2 cellular contexts compared by ENCODE assay signal in genomic region chr19:11361771-11362731, GRCh38.
A peak's percentile ranks its signal among the peaks of the same experiment; 100 is the strongest.
TF ChIP-seq lines count a peak whose summit lies in the region.

No MANE protein-coding gene starts in this region.

TF ChIP-seq in HEK293, 187 proteins besides CTCF, POLR2A, EP300 and RAD21 (continues in another document):
- TF ChIP-seq ZNF350 (tag by site-specific recombination; IDR thresholded peaks at IDR 0.05) (no peak), HIC1 (tag by site-specific recombination; IDR thresholded peaks at IDR 0.05) (peak; percentile 21; the same call in 1 of the 2 replicates), ZNF266 (tag by site-specific recombination; IDR thresholded peaks at IDR 0.05; ENCODE audit: low read depth) (no peak), ZNF404 (tag by site-specific recombination; IDR thresholded peaks at IDR 0.05) (no peak), MYNN (tag by site-specific recombination; IDR thresholded peaks at IDR 0.05; ENCODE audit: borderline replicate concordance) (no peak), ZNF624 (tag by site-specific recombination; IDR thresholded peaks at IDR 0.05) (no peak), GLIS1 (tag by site-specific recombination; IDR thresholded peaks at IDR 0.05) (peak; percentile 85), MZF1 (tag by site-specific recombination; IDR thresholded peaks at IDR 0.05; ENCODE audit: borderline replicate concordance) (no peak), KLF9 (tag by site-specific recombination; IDR thresholded peaks at IDR 0.05; ENCODE audit: low read depth) (peak; percentile 6; the same call in 1 of the 2 replicates), SP2 (tag by site-specific recombination; IDR thresholded peaks at IDR 0.05) (no peak), ZNF660 (tag by site-specific recombination; IDR thresholded peaks at IDR 0.05) (no peak), ZFP3 (tag by site-specific recombination; IDR thresholded peaks at IDR 0.05; ENCODE audit: low read depth) (no peak), GFI1B (tag by site-specific recombination; IDR thresholded peaks at IDR 0.05) (no peak), ZNF530 (tag by site-specific recombination; IDR thresholded peaks at IDR 0.05; ENCODE audit: low read depth) (no peak), ZBTB1 (tag by site-specific recombination; IDR thresholded peaks at IDR 0.05) (no peak), ZSCAN18 (tag by site-specific recombination; IDR thresholded peaks at IDR 0.05) (no peak), ZNF501 (tag by site-specific recombination; IDR thresholded peaks at IDR 0.05) (no peak)
- TF ChIP-seq, protein P1, sequence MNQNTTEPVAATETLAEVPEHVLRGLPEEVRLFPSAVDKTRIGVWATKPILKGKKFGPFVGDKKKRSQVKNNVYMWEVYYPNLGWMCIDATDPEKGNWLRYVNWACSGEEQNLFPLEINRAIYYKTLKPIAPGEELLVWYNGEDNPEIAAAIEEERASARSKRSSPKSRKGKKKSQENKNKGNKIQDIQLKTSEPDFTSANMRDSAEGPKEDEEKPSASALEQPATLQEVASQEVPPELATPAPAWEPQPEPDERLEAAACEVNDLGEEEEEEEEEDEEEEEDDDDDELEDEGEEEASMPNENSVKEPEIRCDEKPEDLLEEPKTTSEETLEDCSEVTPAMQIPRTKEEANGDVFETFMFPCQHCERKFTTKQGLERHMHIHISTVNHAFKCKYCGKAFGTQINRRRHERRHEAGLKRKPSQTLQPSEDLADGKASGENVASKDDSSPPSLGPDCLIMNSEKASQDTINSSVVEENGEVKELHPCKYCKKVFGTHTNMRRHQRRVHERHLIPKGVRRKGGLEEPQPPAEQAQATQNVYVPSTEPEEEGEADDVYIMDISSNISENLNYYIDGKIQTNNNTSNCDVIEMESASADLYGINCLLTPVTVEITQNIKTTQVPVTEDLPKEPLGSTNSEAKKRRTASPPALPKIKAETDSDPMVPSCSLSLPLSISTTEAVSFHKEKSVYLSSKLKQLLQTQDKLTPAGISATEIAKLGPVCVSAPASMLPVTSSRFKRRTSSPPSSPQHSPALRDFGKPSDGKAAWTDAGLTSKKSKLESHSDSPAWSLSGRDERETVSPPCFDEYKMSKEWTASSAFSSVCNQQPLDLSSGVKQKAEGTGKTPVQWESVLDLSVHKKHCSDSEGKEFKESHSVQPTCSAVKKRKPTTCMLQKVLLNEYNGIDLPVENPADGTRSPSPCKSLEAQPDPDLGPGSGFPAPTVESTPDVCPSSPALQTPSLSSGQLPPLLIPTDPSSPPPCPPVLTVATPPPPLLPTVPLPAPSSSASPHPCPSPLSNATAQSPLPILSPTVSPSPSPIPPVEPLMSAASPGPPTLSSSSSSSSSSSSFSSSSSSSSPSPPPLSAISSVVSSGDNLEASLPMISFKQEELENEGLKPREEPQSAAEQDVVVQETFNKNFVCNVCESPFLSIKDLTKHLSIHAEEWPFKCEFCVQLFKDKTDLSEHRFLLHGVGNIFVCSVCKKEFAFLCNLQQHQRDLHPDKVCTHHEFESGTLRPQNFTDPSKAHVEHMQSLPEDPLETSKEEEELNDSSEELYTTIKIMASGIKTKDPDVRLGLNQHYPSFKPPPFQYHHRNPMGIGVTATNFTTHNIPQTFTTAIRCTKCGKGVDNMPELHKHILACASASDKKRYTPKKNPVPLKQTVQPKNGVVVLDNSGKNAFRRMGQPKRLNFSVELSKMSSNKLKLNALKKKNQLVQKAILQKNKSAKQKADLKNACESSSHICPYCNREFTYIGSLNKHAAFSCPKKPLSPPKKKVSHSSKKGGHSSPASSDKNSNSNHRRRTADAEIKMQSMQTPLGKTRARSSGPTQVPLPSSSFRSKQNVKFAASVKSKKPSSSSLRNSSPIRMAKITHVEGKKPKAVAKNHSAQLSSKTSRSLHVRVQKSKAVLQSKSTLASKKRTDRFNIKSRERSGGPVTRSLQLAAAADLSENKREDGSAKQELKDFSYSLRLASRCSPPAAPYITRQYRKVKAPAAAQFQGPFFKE (tag by site-specific recombination; IDR thresholded peaks at IDR 0.05; ENCODE audit: borderline replicate concordance): no peak
- TF ChIP-seq, protein P2, sequence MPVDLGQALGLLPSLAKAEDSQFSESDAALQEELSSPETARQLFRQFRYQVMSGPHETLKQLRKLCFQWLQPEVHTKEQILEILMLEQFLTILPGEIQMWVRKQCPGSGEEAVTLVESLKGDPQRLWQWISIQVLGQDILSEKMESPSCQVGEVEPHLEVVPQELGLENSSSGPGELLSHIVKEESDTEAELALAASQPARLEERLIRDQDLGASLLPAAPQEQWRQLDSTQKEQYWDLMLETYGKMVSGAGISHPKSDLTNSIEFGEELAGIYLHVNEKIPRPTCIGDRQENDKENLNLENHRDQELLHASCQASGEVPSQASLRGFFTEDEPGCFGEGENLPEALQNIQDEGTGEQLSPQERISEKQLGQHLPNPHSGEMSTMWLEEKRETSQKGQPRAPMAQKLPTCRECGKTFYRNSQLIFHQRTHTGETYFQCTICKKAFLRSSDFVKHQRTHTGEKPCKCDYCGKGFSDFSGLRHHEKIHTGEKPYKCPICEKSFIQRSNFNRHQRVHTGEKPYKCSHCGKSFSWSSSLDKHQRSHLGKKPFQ (tag by site-specific recombination; IDR thresholded peaks at IDR 0.05): no peak

TF ChIP-seq in H1, 55 proteins besides CTCF, POLR2A, EP300 and RAD21:
- TF ChIP-seq SAP30 (IDR thresholded peaks at IDR 0.05; ENCODE audit: insufficient read depth, insufficient replicate concordance, low read length) (peak; percentile 45), CTBP2 (IDR thresholded peaks at IDR 0.05; ENCODE audit: borderline replicate concordance, insufficient read depth, insufficient read length, low read length) (no peak), MAX (IDR thresholded peaks at IDR 0.05) (peak; percentile 11; the same call in 1 of the 2 replicates), TEAD4 (IDR thresholded peaks at IDR 0.05; ENCODE audit: low read depth, low read length) (no peak), GABPA (IDR thresholded peaks at IDR 0.05; ENCODE audit: borderline replicate concordance, insufficient read depth, low read length) (0 out of 2 replicates have a peak, but pooled peaks have one; percentile 22), KDM4A (IDR thresholded peaks at IDR 0.05; ENCODE audit: low read depth, low read length, severe bottlenecking) (peak; percentile 7)
TF ChIP-seq in H1: peak in this region for 4.
